In the genomic region with DNA sequence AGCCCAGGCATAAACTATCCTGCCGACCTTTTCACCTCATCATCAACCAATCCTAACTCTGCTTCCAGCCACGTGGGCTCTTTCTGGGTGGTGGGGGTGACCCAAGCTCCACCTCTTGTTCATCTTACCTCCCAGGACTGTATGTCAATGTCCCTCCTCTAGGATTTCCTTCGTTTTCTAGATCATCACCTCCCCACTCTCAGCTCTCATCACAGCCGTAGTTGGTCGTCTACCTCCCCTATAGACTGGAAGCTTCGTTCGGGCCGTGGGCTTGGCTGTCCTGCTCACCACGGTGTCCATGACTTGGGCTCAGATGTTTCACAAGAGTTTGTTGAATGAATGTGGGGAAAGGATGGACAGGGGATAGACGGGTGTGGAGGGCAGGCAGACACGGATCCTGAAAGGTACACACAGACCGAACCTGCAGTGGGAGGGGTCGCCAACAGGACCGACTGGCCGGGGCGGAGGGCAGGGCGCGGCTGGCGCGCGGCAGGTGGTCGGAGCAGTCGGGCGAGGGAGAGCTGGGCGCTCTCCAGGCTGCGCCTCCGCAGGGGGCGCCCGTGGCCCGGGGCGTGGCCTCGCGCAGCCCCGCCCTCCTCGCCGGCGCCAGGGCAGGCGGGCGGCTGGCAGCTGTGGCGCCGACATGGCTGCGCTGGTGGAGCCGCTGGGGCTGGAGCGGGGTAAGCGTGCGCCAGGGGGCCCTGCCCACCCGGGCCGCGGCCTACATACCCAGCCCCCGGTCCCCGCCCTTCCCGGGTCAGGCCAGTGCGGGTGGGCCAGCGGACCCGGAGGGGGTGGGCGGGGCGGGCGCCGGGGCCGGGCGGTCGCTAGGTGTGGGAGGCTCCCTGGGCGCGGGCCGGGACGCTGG, we compare ENCODE assay signal across 7 cellular contexts. TPM values are rescaled to one million over a fixed set of nuclear protein-coding genes. Genes with fewer than 3 reads are reported as not detected.
DNase-seq lines count a peak whose midpoint lies in the region; ATAC-seq and TF ChIP-seq lines count a peak whose summit lies in the region.

A gene with protein sequence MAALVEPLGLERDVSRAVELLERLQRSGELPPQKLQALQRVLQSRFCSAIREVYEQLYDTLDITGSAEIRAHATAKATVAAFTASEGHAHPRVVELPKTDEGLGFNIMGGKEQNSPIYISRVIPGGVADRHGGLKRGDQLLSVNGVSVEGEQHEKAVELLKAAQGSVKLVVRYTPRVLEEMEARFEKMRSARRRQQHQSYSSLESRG (plus strand): TSS at position 609 of the 868 bp plus-strand sequence. CDS start 35 bp downstream, at position 644.

- TF ChIP-seq CTCF in GM13977 (IDR thresholded peaks at IDR 0.05; ENCODE audit: extremely low read depth, insufficient read depth, missing control alignments) (peak; percentile 74), liver (IDR thresholded peaks at IDR 0.05; ENCODE audit: low read depth, low read length, missing input control) (peak; percentile 43)

- ATAC-seq in HG03045 (IDR thresholded peaks at IDR 0.05; ENCODE audit: unreplicated experiment): peak; percentile 42

- peak within 1 kb of the TSS; percentile 49 to 95 (median 71) for H3K4me3 ChIP-seq in liver (ENCODE audit: low read depth in 1 of 3, low read length in 3 of 3)

- in situ Hi-C loops in GM13977 (cut with MboI; ENCODE audit: low pct_unique_long_range_greater_than_20kb, low sequenced_read_pairs, unreplicated experiment): no loop called here

- 1% methylated on average over 66 of the region's 66 CpGs for WGBS in liver

- H3K27ac ChIP-seq in liver (ENCODE audit: low read depth in 1 of 2, low read length in 2 of 2): peak within 1 kb of the TSS; percentile 39 to 57

- peak within 1 kb of the TSS in 1 of 2 donors; percentile 27 for H3K9ac ChIP-seq in liver (ENCODE audit: low read depth in 1 of 2, low read length in 2 of 2)

- peaks cover 7 to 30% (median 21%) of the 10 kb centered on the region in 4 donors for H3K4me1 ChIP-seq in liver (ENCODE audit: control insufficient read depth in 4 of 4, insufficient read depth in 4 of 4, low read length in 3 of 4)

- TF ChIP-seq RAD21 in liver (IDR thresholded peaks at IDR 0.05): no peak

- H3K27me3 ChIP-seq in liver (ENCODE audit: control insufficient read depth in 4 of 4, insufficient read depth in 4 of 4, low read length in 3 of 4): no peaks in the 10 kb centered on the region

- peaks cover 0 to 3% (median under 1%) of the 10 kb centered on the region in 4 donors for H3K36me3 ChIP-seq in liver (ENCODE audit: control insufficient read depth in 4 of 4, insufficient read depth in 3 of 4, low read depth in 1 of 4, low read length in 3 of 4)

- H3K9me3 ChIP-seq in liver (ENCODE audit: control insufficient read depth in 4 of 4, low read length in 3 of 4): no peaks in the 10 kb centered on the region

- DNase-seq in GM13977 (ENCODE audit: low spot score): peak; percentile 96
- DNase-seq in NCI-H510A treated with DMSO at 0.1 percent for 48 hours (lab: John Stamatoyannopoulos, UW): peak; percentile 68
- DNase-seq in activated CD4-positive, alpha-beta T cell treated with anti-CD3 and anti-CD28 coated beads for 48 hours: peak; percentile 76
- peak; percentile 21 for DNase-seq in dedifferentiated amniotic fluid mesenchymal stem cell (ENCODE audit: extremely low spot score)
- DNase-seq in stimulated activated CD4-positive, alpha-beta T cell treated with anti-CD3 and anti-CD28 coated beads, TNF-alpha, amount 100 ng/mL, for 1 hour (ENCODE audit: low read depth in 3 of 3, low spot score in 1 of 3): peak; percentile 30 to 71 (median 49)

TF ChIP-seq in liver, 16 proteins besides CTCF, POLR2A, EP300 and RAD21:
- no peak for TF ChIP-seq FOXA2 (IDR thresholded peaks at IDR 0.05)
- no peak for TF ChIP-seq HNF4G (IDR thresholded peaks at IDR 0.05)
- TF ChIP-seq TAF1 (conservative IDR thresholded peaks at IDR 0.05): no peak
- no peak for TF ChIP-seq FOXA1 (IDR thresholded peaks at IDR 0.05)
- no peak for TF ChIP-seq MAX (IDR thresholded peaks at IDR 0.05)
- no peak for TF ChIP-seq EGR1 (IDR thresholded peaks at IDR 0.05; ENCODE audit: low read depth in 2 of 2)
- no peak for TF ChIP-seq REST (IDR thresholded peaks at IDR 0.05)
- TF ChIP-seq GABPA (IDR thresholded peaks at IDR 0.05 in 1 of 2, conservative IDR thresholded peaks at IDR 0.05 in 1 of 2): no peak
- TF ChIP-seq HNF4A (conservative IDR thresholded peaks at IDR 0.05): no peak
- TF ChIP-seq, protein P1, sequence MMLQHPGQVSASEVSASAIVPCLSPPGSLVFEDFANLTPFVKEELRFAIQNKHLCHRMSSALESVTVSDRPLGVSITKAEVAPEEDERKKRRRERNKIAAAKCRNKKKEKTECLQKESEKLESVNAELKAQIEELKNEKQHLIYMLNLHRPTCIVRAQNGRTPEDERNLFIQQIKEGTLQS (IDR thresholded peaks at IDR 0.05): no peak
- TF ChIP-seq YY1 (IDR thresholded peaks at IDR 0.05): no peak
- no peak for TF ChIP-seq JUND (IDR thresholded peaks at IDR 0.05)
- TF ChIP-seq, protein P2, sequence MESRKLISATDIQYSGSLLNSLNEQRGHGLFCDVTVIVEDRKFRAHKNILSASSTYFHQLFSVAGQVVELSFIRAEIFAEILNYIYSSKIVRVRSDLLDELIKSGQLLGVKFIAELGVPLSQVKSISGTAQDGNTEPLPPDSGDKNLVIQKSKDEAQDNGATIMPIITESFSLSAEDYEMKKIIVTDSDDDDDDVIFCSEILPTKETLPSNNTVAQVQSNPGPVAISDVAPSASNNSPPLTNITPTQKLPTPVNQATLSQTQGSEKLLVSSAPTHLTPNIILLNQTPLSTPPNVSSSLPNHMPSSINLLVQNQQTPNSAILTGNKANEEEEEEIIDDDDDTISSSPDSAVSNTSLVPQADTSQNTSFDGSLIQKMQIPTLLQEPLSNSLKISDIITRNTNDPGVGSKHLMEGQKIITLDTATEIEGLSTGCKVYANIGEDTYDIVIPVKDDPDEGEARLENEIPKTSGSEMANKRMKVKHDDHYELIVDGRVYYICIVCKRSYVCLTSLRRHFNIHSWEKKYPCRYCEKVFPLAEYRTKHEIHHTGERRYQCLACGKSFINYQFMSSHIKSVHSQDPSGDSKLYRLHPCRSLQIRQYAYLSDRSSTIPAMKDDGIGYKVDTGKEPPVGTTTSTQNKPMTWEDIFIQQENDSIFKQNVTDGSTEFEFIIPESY (IDR thresholded peaks at IDR 0.05): no peak
- TF ChIP-seq RXRA (IDR thresholded peaks at IDR 0.05): no peak
- TF ChIP-seq NR2F2 (IDR thresholded peaks at IDR 0.05): no peak
- TF ChIP-seq SP1 (IDR thresholded peaks at IDR 0.05): no peak

RNA-seq across cellular contexts. Expression of the gene that starts here (rescaled TPM):
- 1 to 10 TPM; 2.2 to 3.8 TPM for total RNA-seq in liver
- 1 to 10 TPM; 2.7 to 3.0 TPM for polyA plus RNA-seq in liver

Comparison
In these comparisons a context has a peak if more than half of its experiments do, and no peak if none do; other contexts are left out.
1. Peak in every context shown above with its lines: DNase-seq, ATAC-seq, H3K4me3 ChIP-seq and H3K27ac ChIP-seq.
2. DNase-seq: peak in every context shown above with its lines; median percentile 96 in GM13977; 76 in activated CD4-positive, alpha-beta T cell treated with anti-CD3 and anti-CD28 coated beads for 48 hours; 68 in NCI-H510A treated with DMSO at 0.1 percent for 48 hours; 49 in stimulated activated CD4-positive, alpha-beta T cell treated with anti-CD3 and anti-CD28 coated beads, TNF-alpha, amount 100 ng/mL, for 1 hour; 21 in dedifferentiated amniotic fluid mesenchymal stem cell.